ENCODE assay signal across 20 cellular contexts in genomic region chr2:121234144-121234543, GRCh38. TPM values are rescaled to one million over a fixed set of nuclear protein-coding genes. Genes with fewer than 3 reads are reported as not detected.
"Had no signal": no experiment of that assay in that cellular context is flagged by ENCODE, and none has a peak within 500 bp of the region (broad histone marks: within the 10 kb centered on the region; RNA-seq: fewer than 3 reads in every experiment).

No MANE protein-coding gene starts in this region.

- H3K9me3 ChIP-seq: MG63 had no signal

- DNase-seq: IMR-90, Karpas-422, KG1, MG63, NCI-H1092 treated with DMSO at 0.1 percent for 48 hours, NCI-H1436, NCI-H187, NCI-H2029, NCI-H2081 treated with DMSO at 0.1 percent for 48 hours, NCI-H2171, NCI-H226, NCI-H446, NCI-H510A, NCI-H524 treated with DMSO at 0.1 percent for 48 hours, NCI-H69, NCI-H774, RPMI8226, SHP77 had no signal

- ATAC-seq: SK-N-SH treated with all-trans-retinoic acid at 6 μM for 48 hours had no signal

- H3K4me3 ChIP-seq: MG63 had no signal

- H3K27me3 ChIP-seq: MG63 had no signal

- H3K36me3 ChIP-seq: MG63 had no signal

- FAIRE-seq: RCC 7860 had no signal

RNA-seq across cellular contexts. Expression of gene TFCP2L1, which starts 50.9 kb away (rescaled TPM):
- total RNA-seq: IMR-90 had no signal
- polyA plus RNA-seq: IMR-90 had no signal
